8 cellular contexts compared by ENCODE assay signal in genomic region chr16:4115209-4115940, GRCh38. TPM values are rescaled to one million over a fixed set of nuclear protein-coding genes. Genes with fewer than 3 reads are reported as not detected.
A peak's percentile ranks its signal among the peaks of the same experiment; 100 is the strongest.
DNase-seq lines count a peak whose midpoint lies in the region; ATAC-seq, FAIRE-seq and TF ChIP-seq lines count a peak whose summit lies in the region.

No MANE protein-coding gene starts in this region.

- TF ChIP-seq POLR2A in H1 (IDR thresholded peaks at IDR 0.05; ENCODE audit: control extremely low read depth in 1 of 2, low read depth in 2 of 2, low read length in 2 of 2), result no peak

- H3K4me3 ChIP-seq in H1 (ENCODE audit: extremely low read depth in 1 of 4, insufficient read depth in 2 of 4, low read depth in 3 of 4, low read length in 4 of 4), result peak overlapping the region; percentile 42 to 76 (median 57)

- H3K4me1 ChIP-seq in H1 (replicated peaks in 1 of 4; ENCODE audit: control insufficient read depth in 3 of 4, insufficient read depth in 4 of 4, low read length in 3 of 4), result peaks cover 0 to 13% (median 7%) of the 10 kb centered on the region in 4 experiments; a peak in 6 of 7 replicates

- TF ChIP-seq CTCF in H1 (IDR thresholded peaks at IDR 0.05; ENCODE audit: control extremely low read depth in 1 of 3, insufficient read depth in 1 of 3, low read depth in 1 of 3, low read length in 3 of 3), result no peak
- no peak for TF ChIP-seq CTCF in mesothelial cell of epicardium (IDR thresholded peaks at IDR 0.05; ENCODE audit: unreplicated experiment)

- no peak for TF ChIP-seq EP300 in H1 (IDR thresholded peaks at IDR 0.05; ENCODE audit: borderline replicate concordance in 1 of 2, low read depth in 2 of 2, low read length in 2 of 2)

- no peak overlapping the region for H4K5ac ChIP-seq in H1 (ENCODE audit: insufficient read length, low read depth, low read length)

- no peak overlapping the region for H2AK5ac ChIP-seq in H1 (ENCODE audit: low read depth, low read length)

- no peak for FAIRE-seq in H1 (lab: Jason Lieb, UNC)
- no peak for FAIRE-seq in RCC 7860 (lab: Jason Lieb, UNC)

- H3K18ac ChIP-seq in H1 (ENCODE audit: extremely low read depth, low read length), result no peak overlapping the region; the same call in 1 of the 2 replicates

- no peak overlapping the region for H2BK20ac ChIP-seq in H1 (ENCODE audit: low read length)

- H3K79me2 ChIP-seq in H1 (ENCODE audit: control insufficient read depth in 1 of 2, insufficient read depth in 2 of 2, low read length in 2 of 2), result no peaks in the 10 kb centered on the region

- peaks cover 9% of the 10 kb centered on the region for H3K27me3 Mint-ChIP-seq in activated CD4-positive, alpha-beta memory T cell treated with anti-CD3 and anti-CD28 coated beads, Interleukin-2, amount 10 ng/mL, durations not matched to agents 7 days and 5 days
- H3K27me3 Mint-ChIP-seq in mesothelial cell of epicardium (ENCODE audit: low read depth), result no peaks in the 10 kb centered on the region
- peaks cover 18% of the 10 kb centered on the region for H3K27me3 Mint-ChIP-seq in stimulated activated memory B cell treated with anti-CD40 and anti-IgM and Interleukin-4, amounts not matched to agents 10 μg/mL and 1 μg/mL and 100 μg/mL, for 72 hours

- H3K14ac ChIP-seq in H1 (ENCODE audit: insufficient read length), result no peak overlapping the region

- peak overlapping the region; percentile 71 to 75 for H3K4me2 ChIP-seq in H1 (ENCODE audit: insufficient read depth in 1 of 2, low read depth in 2 of 2, low read length in 2 of 2)

- no peak overlapping the region for H3K56ac ChIP-seq in H1 (replicated peaks; ENCODE audit: insufficient read length, low read depth, low read length)

- no peak overlapping the region for H3K23ac ChIP-seq in H1 (ENCODE audit: insufficient read length)

- H4K20me1 ChIP-seq in H1 (replicated peaks in 1 of 2; ENCODE audit: control insufficient read depth in 1 of 2, insufficient read depth in 2 of 2, low read length in 2 of 2), result no peaks in the 10 kb centered on the region

- POLR2A ChIA-PET in activated CD4-positive, alpha-beta memory T cell treated with anti-CD3 and anti-CD28 coated beads, Interleukin-2, amount 10 ng/mL, durations not matched to agents 7 days and 5 days (lab: Charles Lee), result interaction anchor here (1.2 to 3.0 kb wide), 6 partner anchors 13 to 156 kb away, joined by 3 to 10 read pairs (median 5); no protein-coding TSS in a partner anchor
- POLR2A ChIA-PET in H1 (lab: Charles Lee; ENCODE audit: partially characterized antibody), result interaction anchor here (0.6 to 1.4 kb wide), 3 partner anchors 12 to 138 kb away, joined by 3 read pairs; no protein-coding TSS in a partner anchor

- no peak overlapping the region for H2BK5ac ChIP-seq in H1 (ENCODE audit: low read depth, low read length)

- peaks cover 13% of the 10 kb centered on the region; the same call in 1 of the 2 replicates for H3K23me2 ChIP-seq in H1 (ENCODE audit: low read depth, low read length)

- no peak overlapping the region; a peak in 1 of 7 replicates for H3K9ac ChIP-seq in H1 (replicated peaks in 1 of 4; ENCODE audit: extremely low read depth in 1 of 4, low read depth in 3 of 4, low read length in 3 of 4)

- CTCF ChIA-PET in activated CD4-positive, alpha-beta memory T cell treated with anti-CD3 and anti-CD28 coated beads, Interleukin-2, amount 10 ng/mL, durations not matched to agents 7 days and 5 days (lab: Charles Lee), result interaction anchor here (0.7 to 2.4 kb wide), 4 partner anchors 9 to 142 kb away, joined by 3 to 14 read pairs (median 6); no protein-coding TSS in a partner anchor
- CTCF ChIA-PET in H1 (lab: Charles Lee; ENCODE audit: partially characterized antibody), result interaction anchor here (0.6 to 1.3 kb wide), 6 partner anchors 12 to 178 kb away, joined by 3 to 4 read pairs (median 4); no protein-coding TSS in a partner anchor

- no peaks in the 10 kb centered on the region for H3K36me3 ChIP-seq in H1 (ENCODE audit: control insufficient read depth in 2 of 4, insufficient read depth in 4 of 4, low read length in 3 of 4)

- WGBS in H1 (ENCODE audit: extremely low coverage in 1 of 2, insufficient coverage in 1 of 2, insufficient read length in 1 of 2, insufficient replicate concordance in 2 of 2, low coverage in 1 of 2, low lambda C conversion rate in 2 of 2, missing lambda C conversion rate in 1 of 2), 2 experiments, result 14% methylated on average over 32 of the region's 73 CpGs; no CpG with 5 or more reads in 1 of the 2 experiments

- DNase-seq in Caki2 (ENCODE audit: low read depth) (peak; percentile 30), NCI-H146 (lab: John Stamatoyannopoulos, UW) (peak; percentile 76), H1 (ENCODE audit: low read depth in 1 of 2, low spot score in 2 of 2) (peak in 1 of 2 experiments; percentile 75), mesothelial cell of epicardium (ENCODE audit: low spot score in 2 of 2, unreplicated experiment in 2 of 2) (peak; percentile 48 to 69), RCC 7860 (ENCODE audit: low spot score) (no peak)
- DNase-seq in activated CD4-positive, alpha-beta memory T cell treated with anti-CD3 and anti-CD28 coated beads, Interleukin-2, amount 10 ng/mL, durations not matched to agents 7 days and 5 days, result peak; percentile 52

- peak overlapping the region; percentile 70 for H3K4me3 Mint-ChIP-seq in activated CD4-positive, alpha-beta memory T cell treated with anti-CD3 and anti-CD28 coated beads, Interleukin-2, amount 10 ng/mL, durations not matched to agents 7 days and 5 days
- H3K4me3 Mint-ChIP-seq in mesothelial cell of epicardium, result peak overlapping the region; percentile 71
- H3K4me3 Mint-ChIP-seq in stimulated activated memory B cell treated with anti-CD40 and anti-IgM and Interleukin-4, amounts not matched to agents 10 μg/mL and 1 μg/mL and 100 μg/mL, for 72 hours, result peak overlapping the region; percentile 78

- H3K27ac Mint-ChIP-seq in activated CD4-positive, alpha-beta memory T cell treated with anti-CD3 and anti-CD28 coated beads, Interleukin-2, amount 10 ng/mL, durations not matched to agents 7 days and 5 days, result no peak overlapping the region
- H3K27ac Mint-ChIP-seq in mesothelial cell of epicardium, result no peak overlapping the region
- no peak overlapping the region for H3K27ac Mint-ChIP-seq in stimulated activated memory B cell treated with anti-CD40 and anti-IgM and Interleukin-4, amounts not matched to agents 10 μg/mL and 1 μg/mL and 100 μg/mL, for 72 hours

- peaks cover 25% of the 10 kb centered on the region for H3K36me3 Mint-ChIP-seq in activated CD4-positive, alpha-beta memory T cell treated with anti-CD3 and anti-CD28 coated beads, Interleukin-2, amount 10 ng/mL, durations not matched to agents 7 days and 5 days (ENCODE audit: low read depth)
- H3K36me3 Mint-ChIP-seq in mesothelial cell of epicardium, result peaks cover 7% of the 10 kb centered on the region
- no peaks in the 10 kb centered on the region for H3K36me3 Mint-ChIP-seq in stimulated activated memory B cell treated with anti-CD40 and anti-IgM and Interleukin-4, amounts not matched to agents 10 μg/mL and 1 μg/mL and 100 μg/mL, for 72 hours

- H3K27me3 ChIP-seq in H1 (replicated peaks in 1 of 4; ENCODE audit: control insufficient read depth in 3 of 4, extremely low read depth in 1 of 4, insufficient read depth in 3 of 4, low read length in 3 of 4), result peaks cover 0 to 26% (median 14%) of the 10 kb centered on the region in 4 experiments; a peak in 5 of 7 replicates

- H3K79me1 ChIP-seq in H1 (ENCODE audit: low read depth, low read length), result no peaks in the 10 kb centered on the region; the same call in 1 of the 2 replicates

- H2BK120ac ChIP-seq in H1 (replicated peaks; ENCODE audit: low read depth, low read length), result no peak overlapping the region

- in situ Hi-C loops in Caki2 (cut with HindIII; ENCODE audit: low pct_unique_long_range_greater_than_20kb, low sequenced_read_pairs), result no loop called here

- H4K91ac ChIP-seq in H1 (replicated peaks; ENCODE audit: insufficient read length, low read length), result peak overlapping the region; percentile 35

- H2BK12ac ChIP-seq in H1 (ENCODE audit: low read depth, low read length), result peak overlapping the region; percentile 14; the same call in 1 of the 2 replicates

- H2BK15ac ChIP-seq in H1 (ENCODE audit: low read length), result no peak overlapping the region

- H3K4ac ChIP-seq in H1 (replicated peaks; ENCODE audit: insufficient read length, low read depth, low read length), result no peak overlapping the region

- H2AFZ ChIP-seq in H1 (ENCODE audit: low read length), result peak overlapping the region; percentile 24; the same call in 1 of the 2 replicates

- peak overlapping the region; percentile 83 for H4K8ac ChIP-seq in H1 (ENCODE audit: extremely low read depth, insufficient read depth, low read length)

- no peak for TF ChIP-seq RAD21 in H1 (IDR thresholded peaks at IDR 0.05 in 1 of 2, conservative IDR thresholded peaks at IDR 0.05 in 1 of 2; ENCODE audit: low read depth in 2 of 2, low read length in 2 of 2)

- no peaks in the 10 kb centered on the region for H3K9me3 ChIP-seq in H1 (ENCODE audit: insufficient read depth in 2 of 2, low read depth in 1 of 2, low read length in 1 of 2)

- peak; percentile 18 for ATAC-seq in GM21825 (IDR thresholded peaks at IDR 0.05; ENCODE audit: unreplicated experiment)
- peak; percentile 54 for ATAC-seq in stimulated activated memory B cell treated with anti-CD40 and anti-IgM and Interleukin-4, amounts not matched to agents 10 μg/mL and 1 μg/mL and 100 μg/mL, for 72 hours

- peaks cover 52% of the 10 kb centered on the region for H3K4me1 Mint-ChIP-seq in activated CD4-positive, alpha-beta memory T cell treated with anti-CD3 and anti-CD28 coated beads, Interleukin-2, amount 10 ng/mL, durations not matched to agents 7 days and 5 days
- H3K4me1 Mint-ChIP-seq in mesothelial cell of epicardium, result peaks cover 41% of the 10 kb centered on the region
- peaks cover 32% of the 10 kb centered on the region for H3K4me1 Mint-ChIP-seq in stimulated activated memory B cell treated with anti-CD40 and anti-IgM and Interleukin-4, amounts not matched to agents 10 μg/mL and 1 μg/mL and 100 μg/mL, for 72 hours

- H3K27ac ChIP-seq in H1 (ENCODE audit: low read depth, low read length), result no peak overlapping the region

- no peaks in the 10 kb centered on the region for H3K9me3 Mint-ChIP-seq in activated CD4-positive, alpha-beta memory T cell treated with anti-CD3 and anti-CD28 coated beads, Interleukin-2, amount 10 ng/mL, durations not matched to agents 7 days and 5 days
- no peaks in the 10 kb centered on the region for H3K9me3 Mint-ChIP-seq in mesothelial cell of epicardium
- H3K9me3 Mint-ChIP-seq in stimulated activated memory B cell treated with anti-CD40 and anti-IgM and Interleukin-4, amounts not matched to agents 10 μg/mL and 1 μg/mL and 100 μg/mL, for 72 hours, result no peaks in the 10 kb centered on the region

RNA-seq across cellular contexts. Expression of gene ADCY9, which starts 0.9 kb away (rescaled TPM):
- total RNA-seq in Caki2 (2014; rRNA removed; shearing (Covaris generic); ENCODE audit: low replicate concordance), result 7.8 and 26.1 TPM in 2 replicates
- 1 to 10 TPM; 9.0 to 9.5 TPM for total RNA-seq in activated CD4-positive, alpha-beta memory T cell treated with anti-CD3 and anti-CD28 coated beads, Interleukin-2, amount 10 ng/mL, durations not matched to agents 7 days and 5 days
- total RNA-seq in H1 (2021; fragmentation: NEBNext Ultra II Directional; extraction: Animal tissue kit (Norgen Biotek cat#: 25700)), result 13.1 and 13.4 TPM in 2 replicates
- polyA plus RNA-seq in H1 (2011; rRNA removed), result 5.4 and 10.5 TPM in 2 replicates
- polyA plus RNA-seq in H1 (2011; cell fraction: cytosol; rRNA removed), result 4.9 TPM
- 11.9 TPM for polyA plus RNA-seq in H1 (2011; cell fraction: nucleus; rRNA removed)
- 5.1 to 6.7 TPM (median 5.5 TPM) in 4 replicates for polyA plus RNA-seq in H1 (2012, experiment 1 of 2)
- 4.0 TPM for polyA plus RNA-seq in H1 (2012, experiment 2 of 2)
- polyA plus RNA-seq in H1 (2013, experiment 1 of 2), result 9.1 TPM
- 10.1 TPM for polyA plus RNA-seq in H1 (2013, experiment 2 of 2)
- polyA minus RNA-seq in H1 (2011; rRNA and poly(A)+ RNA removed), result 8.1 and 11.4 TPM in 2 replicates
- 21.2 TPM for polyA minus RNA-seq in H1 (2011; cell fraction: cytosol; rRNA and poly(A)+ RNA removed)
- polyA minus RNA-seq in H1 (2011; cell fraction: nucleus; rRNA and poly(A)+ RNA removed), result 9.9 TPM
- 10.4 to 13.8 TPM (median 13.1 TPM) in 3 replicates for total RNA-seq in mesothelial cell of epicardium
